ENCODE assay signal across 9 cellular contexts in genomic region chrX:149629730-149630387, GRCh38. TPM values are rescaled to one million over a fixed set of nuclear protein-coding genes. Genes with fewer than 3 reads are reported as not detected.
DNase-seq lines count a peak whose midpoint lies in the region; ATAC-seq, FAIRE-seq and TF ChIP-seq lines count a peak whose summit lies in the region.
"Had no signal": no experiment of that assay in that cellular context is flagged by ENCODE, and none has a peak within 500 bp of the region (broad histone marks: within the 10 kb centered on the region; RNA-seq: fewer than 3 reads in every experiment).

No MANE protein-coding gene starts in this region.

- SMC1A ChIA-PET in GM12878 (lab: Charles Lee; ENCODE audit: uncharacterized antibody, unreplicated experiment) = no interaction called here

- H3K4me3 ChIP-seq in AG04450 (ENCODE audit: low read depth, low read length) (peak overlapping the region; percentile 73; the same call in 1 of the 2 replicates), HUES48 (ENCODE audit: low read depth, low read length) (peak overlapping the region; percentile 71), GM12878 (no peak overlapping the region), mesodermal cell (ENCODE audit: extremely low read depth, insufficient read depth, low read length, poor library complexity, severe bottlenecking) (peak overlapping the region; percentile 61)

- peaks cover 10% of the 10 kb centered on the region for H3K4me1 ChIP-seq in HUES48 (ENCODE audit: control insufficient read depth, insufficient read depth, low read length)
- no peaks in the 10 kb centered on the region for H3K4me1 ChIP-seq in GM12878 (ENCODE audit: control insufficient read depth, insufficient read depth, low read length)
- peaks cover 14% of the 10 kb centered on the region for H3K4me1 ChIP-seq in mesodermal cell (ENCODE audit: control insufficient read depth, insufficient read depth, low read length, poor library complexity, severe bottlenecking)

- intact Hi-C loops in GM12878 (cut with micrococcal nuclease; ENCODE audit: unreplicated experiment) = loop anchor here (5.0 to 10.0 kb wide), 2 partner anchors 115 to 197 kb away; no protein-coding TSS in a partner anchor

- no TSS peak for BruUV-seq in GM12878 (replicated peaks; lab: Mats Ljungman, UMichigan)

- ATAC-seq in GM12878 (peak; percentile 10; the same call in 2 of the 3 replicates), GM21423 (IDR thresholded peaks at IDR 0.05; ENCODE audit: unreplicated experiment) (no peak)

- H3K9me3 ChIP-seq in AG04450 (ENCODE audit: control insufficient read depth, insufficient read depth, low read length) = no peaks in the 10 kb centered on the region
- peaks cover 15% of the 10 kb centered on the region; the same call in 1 of the 2 replicates for H3K9me3 ChIP-seq in HUES48 (ENCODE audit: control insufficient read depth, insufficient read depth, low read length)
- H3K9me3 ChIP-seq in GM12878 (replicated peaks; ENCODE audit: control insufficient read depth, insufficient read depth, low read length) = no peaks in the 10 kb centered on the region
- no peaks in the 10 kb centered on the region for H3K9me3 ChIP-seq in mesodermal cell (ENCODE audit: control insufficient read depth, low read length)

- RAD21 ChIA-PET in GM12878 (lab: Charles Lee; ENCODE audit: unreplicated experiment) = no interaction called here

- H3K9ac ChIP-seq in HUES48 (ENCODE audit: low read depth, low read length) = no peak overlapping the region
- no peak overlapping the region for H3K9ac ChIP-seq in GM12878 (ENCODE audit: control insufficient read depth, insufficient read depth, low read length)
- H3K9ac ChIP-seq: parathyroid adenoma had no signal

- DNase-seq in AG04450 (ENCODE audit: low read depth, low spot score) (no peak), GM12878 (ENCODE audit: low read depth, low spot score) (no peak), COR-L47 (lab: John Stamatoyannopoulos, UW) (no peak), NCI-H1105 (lab: John Stamatoyannopoulos, UW) (no peak), 8988T (no peak)

- H3K4me2 ChIP-seq in GM12878 (ENCODE audit: control insufficient read depth, insufficient read depth) = peak overlapping the region; percentile 27; the same call in 1 of the 2 replicates

- H3K36me3 ChIP-seq in HUES48 (ENCODE audit: control insufficient read depth, insufficient read depth, low read length) (no peaks in the 10 kb centered on the region), GM12878 (ENCODE audit: control insufficient read depth in 2 of 2, insufficient read depth in 2 of 2, low read length in 1 of 2) (no peaks in the 10 kb centered on the region), mesodermal cell (ENCODE audit: control insufficient read depth, insufficient read depth, low read length) (peaks cover 10% of the 10 kb centered on the region)

- 65% methylated on average over 5 of the region's 5 CpGs for WGBS in GM12878 (ENCODE audit: insufficient coverage, insufficient replicate concordance, low lambda C conversion rate, missing lambda C conversion rate)
- 66% methylated on average over 3 of the region's 5 CpGs; no CpG with 5 or more reads in 1 of the 2 experiments for WGBS in mesodermal cell (ENCODE audit: insufficient coverage in 2 of 2), 2 experiments

- POLR2A ChIA-PET in AG04450 (lab: Yijun Ruan, JAX) = no interaction called here
- POLR2A ChIA-PET in GM12878 (lab: Charles Lee) = no interaction called here

- TF ChIP-seq POLR2A in GM12878 (IDR thresholded peaks at IDR 0.05; ENCODE audit: low read depth, low read length) = no peak

- no peaks in the 10 kb centered on the region; the same call in 1 of the 2 replicates for H4K20me1 ChIP-seq in GM12878 (ENCODE audit: control insufficient read depth, insufficient read depth)

- in situ Hi-C loops in GM12878 (cut with MboI) = loop anchor here (10.0 kb wide), 1 partner anchor 105 kb away; no protein-coding TSS in a partner anchor

- no peak overlapping the region for H2AFZ ChIP-seq in GM12878 (ENCODE audit: control insufficient read depth, low read depth, low read length)
- H2AFZ ChIP-seq: parathyroid adenoma had no signal

- FAIRE-seq in GM12878 (lab: Jason Lieb, UNC) = no peak

- H3K79me2 ChIP-seq in GM12878 (ENCODE audit: control insufficient read depth, insufficient read depth, low read length) = peaks cover 3% of the 10 kb centered on the region; the same call in 1 of the 2 replicates

- no peak overlapping the region for H3K27ac ChIP-seq in AG04450 (ENCODE audit: low read depth, low read length)
- H3K27ac ChIP-seq in HUES48 (ENCODE audit: low read depth, low read length) = no peak overlapping the region
- no peak overlapping the region for H3K27ac ChIP-seq in GM12878 (ENCODE audit: control insufficient read depth, insufficient read depth)
- H3K27ac ChIP-seq in mesodermal cell (ENCODE audit: low read depth, low read length, severe bottlenecking) = no peak overlapping the region

- no peak for TF ChIP-seq RAD21 in GM12878 (IDR thresholded peaks at IDR 0.05; ENCODE audit: insufficient read depth, low read depth, low read length)

- TF ChIP-seq CTCF in AG04450 (IDR thresholded peaks at IDR 0.05; ENCODE audit: low read depth, low read length) (no peak), GM12878 (IDR thresholded peaks at IDR 0.05 in 2 of 3, conservative IDR thresholded peaks at IDR 0.05 in 1 of 3; ENCODE audit: control insufficient read depth in 2 of 3, extremely low read depth in 1 of 3, insufficient read depth in 1 of 3, low read depth in 3 of 3, low read length in 3 of 3) (no peak)

- CTCF ChIA-PET in AG04450 (lab: Charles Lee) = interaction anchor here (0.6 kb wide), 1 partner anchor 118 kb away, joined by 3 read pairs; no protein-coding TSS in a partner anchor
- CTCF ChIA-PET in GM12878 (lab: Yijun Ruan, JAX) = interaction anchor here (0.6 kb wide), 1 partner anchor 112 kb away, joined by 3 read pairs; no protein-coding TSS in a partner anchor

- TF ChIP-seq EP300 in GM12878 (IDR thresholded peaks at IDR 0.05; ENCODE audit: borderline replicate concordance in 1 of 2, control insufficient read depth in 1 of 2, low read depth in 2 of 2, low read length in 2 of 2) = no peak

- no peaks in the 10 kb centered on the region for H3K27me3 ChIP-seq in AG04450 (ENCODE audit: control insufficient read depth, insufficient read depth, low read length)
- peaks cover 26% of the 10 kb centered on the region for H3K27me3 ChIP-seq in HUES48 (ENCODE audit: control insufficient read depth, insufficient read depth, low read length)
- H3K27me3 ChIP-seq in GM12878 (replicated peaks in 1 of 2; ENCODE audit: control insufficient read depth in 2 of 2, insufficient read depth in 2 of 2, low read length in 1 of 2) = no peaks in the 10 kb centered on the region

RNA-seq across cellular contexts. Expression of gene TMEM185A, which starts 1.7 kb away (rescaled TPM):
- polyA plus RNA-seq in AG04450 (2011; rRNA removed) (20.2 and 21.4 TPM in 2 replicates), GM12878 (2011; rRNA removed) (24.5 and 25.1 TPM in 2 replicates), GM12878 (2014; fragmentation: Illumina TruSeq; extraction: Trizol) (11.2 and 11.5 TPM in 2 replicates), GM12878 (2014; fragmentation: Nextera tagmentation; extraction: Ambion mirVana) (1 to 10 TPM; 2.4 to 3.9 TPM), GM12878 (2014; rRNA removed) (11.6 and 11.9 TPM in 2 replicates), GM12878 (2016; fragmentation: Nextera tagmentation; extraction: Ambion mirVana) (10 to 100 TPM; 16.8 to 19.1 TPM)
- polyA minus RNA-seq in AG04450 (2011; rRNA and poly(A)+ RNA removed) = 43.7 and 61.1 TPM in 2 replicates
- total RNA-seq in GM12878 (2013; cell fraction: nucleolus; rRNA removed) = 32.1 and 34.2 TPM in 2 replicates
- total RNA-seq in GM12878 (2014; rRNA removed) (11.9 and 12.5 TPM in 2 replicates), GM12878 (2014; rRNA removed; fragmentation: Illumina TruSeq; extraction: Trizol) (9.6 and 11.0 TPM in 2 replicates), GM12878 (2021) (13.0 and 15.0 TPM in 2 replicates)
- 9.0 TPM for polyA plus RNA-seq in GM12878 (2011; ENCODE audit: low read depth)
- 24.1 and 27.1 TPM in 2 replicates for polyA plus RNA-seq in GM12878 (2011; cell fraction: cytosol; rRNA removed)
- 20.7 and 26.0 TPM in 2 replicates for polyA plus RNA-seq in GM12878 (2011; cell fraction: nucleus; rRNA removed)
- polyA plus RNA-seq in GM12878 (2012) = 9.3 and 13.1 TPM in 2 replicates
- 29.6 and 32.6 TPM in 2 replicates for polyA minus RNA-seq in GM12878 (2011; rRNA and poly(A)+ RNA removed)
- polyA minus RNA-seq in GM12878 (2011; cell fraction: cytosol; rRNA and poly(A)+ RNA removed) = 8.6 and 13.2 TPM in 2 replicates
- polyA minus RNA-seq in GM12878 (2011; cell fraction: nucleus; rRNA and poly(A)+ RNA removed) = 7.4 and 12.2 TPM in 2 replicates
- 53.5 TPM for polyA plus RNA-seq in mesodermal cell (2013, experiment 1 of 2)
- 46.6 TPM for polyA plus RNA-seq in mesodermal cell (2013, experiment 2 of 2)

RNA-seq across cellular contexts. Expression of gene HSFX2, which starts 34.7 kb away (rescaled TPM):
- polyA plus RNA-seq in AG04450 (2011; rRNA removed) (not detected in 2 replicates), GM12878 (2011; rRNA removed) (0.07 TPM in 1 of 2 replicates, not detected in the other), GM12878 (2014; fragmentation: Illumina TruSeq; extraction: Trizol) (not detected in 2 replicates), GM12878 (2014; fragmentation: Nextera tagmentation; extraction: Ambion mirVana) (not detected), GM12878 (2014; rRNA removed) (0.14 TPM in 1 of 2 replicates, not detected in the other), GM12878 (2016; fragmentation: Nextera tagmentation; extraction: Ambion mirVana) (not detected)
- not detected in 2 replicates for polyA minus RNA-seq in AG04450 (2011; rRNA and poly(A)+ RNA removed)
- total RNA-seq in GM12878 (2013; cell fraction: nucleolus; rRNA removed) = not detected in 2 replicates
- total RNA-seq in GM12878 (2014; rRNA removed) (0.11 TPM in 1 of 2 replicates, not detected in the other), GM12878 (2014; rRNA removed; fragmentation: Illumina TruSeq; extraction: Trizol) (0.18 TPM in 1 of 2 replicates, not detected in the other), GM12878 (2021) (not detected in 2 replicates)
- not detected for polyA plus RNA-seq in GM12878 (2011; ENCODE audit: low read depth)
- 0.12 TPM in 1 of 2 replicates, not detected in the other for polyA plus RNA-seq in GM12878 (2011; cell fraction: cytosol; rRNA removed)
- 0.25 TPM in 1 of 2 replicates, not detected in the other for polyA plus RNA-seq in GM12878 (2011; cell fraction: nucleus; rRNA removed)
- 0.10 TPM in 1 of 2 replicates, not detected in the other for polyA plus RNA-seq in GM12878 (2012)
- not detected in 2 replicates for polyA minus RNA-seq in GM12878 (2011; rRNA and poly(A)+ RNA removed)
- not detected in 2 replicates for polyA minus RNA-seq in GM12878 (2011; cell fraction: cytosol; rRNA and poly(A)+ RNA removed)
- polyA minus RNA-seq in GM12878 (2011; cell fraction: nucleus; rRNA and poly(A)+ RNA removed) = 0.24 and 1.3 TPM in 2 replicates
- not detected for polyA plus RNA-seq in mesodermal cell (2013, experiment 1 of 2)
- 0.81 TPM for polyA plus RNA-seq in mesodermal cell (2013, experiment 2 of 2)

RNA-seq across cellular contexts. Expression of gene MAGEA9B, which starts 42.6 kb away (rescaled TPM):
- not detected in 2 replicates for polyA plus RNA-seq in AG04450 (2011; rRNA removed)
- not detected in 2 replicates for polyA minus RNA-seq in AG04450 (2011; rRNA and poly(A)+ RNA removed)
- total RNA-seq in GM12878 (2013; cell fraction: nucleolus; rRNA removed) = not detected in 2 replicates
- not detected in 2 replicates for total RNA-seq in GM12878 (2014; rRNA removed)
- total RNA-seq in GM12878 (2014; rRNA removed; fragmentation: Illumina TruSeq; extraction: Trizol) = not detected in 2 replicates
- total RNA-seq in GM12878 (2021) = not detected in 2 replicates
- not detected for polyA plus RNA-seq in GM12878 (2011; ENCODE audit: low read depth)
- polyA plus RNA-seq in GM12878 (2011; rRNA removed) = 0.06 and 0.08 TPM in 2 replicates
- 0.07 and 0.10 TPM in 2 replicates for polyA plus RNA-seq in GM12878 (2011; cell fraction: cytosol; rRNA removed)
- 0.21 TPM in 1 of 2 replicates, not detected in the other for polyA plus RNA-seq in GM12878 (2011; cell fraction: nucleus; rRNA removed)
- polyA plus RNA-seq in GM12878 (2012) = not detected in 2 replicates
- not detected in 2 replicates for polyA plus RNA-seq in GM12878 (2014; fragmentation: Illumina TruSeq; extraction: Trizol)
- not detected for polyA plus RNA-seq in GM12878 (2014; fragmentation: Nextera tagmentation; extraction: Ambion mirVana)
- not detected in 2 replicates for polyA plus RNA-seq in GM12878 (2014; rRNA removed)
- polyA plus RNA-seq in GM12878 (2016; fragmentation: Nextera tagmentation; extraction: Ambion mirVana) = not detected
- 0.10 TPM in 1 of 2 replicates, not detected in the other for polyA minus RNA-seq in GM12878 (2011; rRNA and poly(A)+ RNA removed)
- not detected in 2 replicates for polyA minus RNA-seq in GM12878 (2011; cell fraction: cytosol; rRNA and poly(A)+ RNA removed)
- polyA minus RNA-seq in GM12878 (2011; cell fraction: nucleus; rRNA and poly(A)+ RNA removed) = not detected in 2 replicates
- not detected for polyA plus RNA-seq in mesodermal cell (2013, experiment 1 of 2)
- not detected for polyA plus RNA-seq in mesodermal cell (2013, experiment 2 of 2)
